Comparison of ENCODE assay signal across 33 cellular contexts in the genomic region with DNA sequence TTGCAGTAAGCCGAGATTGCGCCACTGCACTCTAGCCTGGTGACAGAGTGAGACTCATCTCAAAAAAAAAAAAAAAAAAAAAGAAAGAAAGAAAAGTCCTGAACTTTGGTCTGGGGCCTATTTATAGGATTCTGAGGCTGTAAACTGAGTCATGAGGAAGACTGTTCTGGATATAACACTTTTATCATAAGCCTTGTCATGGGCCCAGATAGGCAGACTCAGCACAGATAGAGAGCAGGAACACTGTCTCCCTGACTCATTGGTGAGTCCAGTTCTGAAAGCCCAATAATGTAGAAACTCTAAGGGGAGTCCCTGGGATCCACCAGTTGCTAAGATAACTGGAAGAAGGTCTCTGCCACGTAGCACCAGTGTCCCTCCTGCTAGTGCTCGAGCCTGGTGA. TPM values are rescaled to one million over a fixed set of nuclear protein-coding genes. Genes with fewer than 3 reads are reported as not detected.
"Had no signal": no experiment of that assay in that cellular context is flagged by ENCODE, and none has a peak within 500 bp of the region (broad histone marks: within the 10 kb centered on the region; RNA-seq: fewer than 3 reads in every experiment).

No MANE protein-coding gene starts in this region.

- H3K36me3 ChIP-seq: ascending aorta, cardiac muscle cell, SJSA1, WERI-Rb-1 had no signal

- H3K27me3 ChIP-seq: ascending aorta, cardiac muscle cell, SJSA1 had no signal

- DNase-seq: activated CD4-positive, alpha-beta memory T cell treated with anti-CD3 and anti-CD28 coated beads, Interleukin-2, amount 10 ng/mL, durations not matched to agents 7 days and 5 days; activated CD4-positive, alpha-beta T cell treated with anti-CD3 and anti-CD28 coated beads for 1 hour; activated CD4-positive, alpha-beta T cell treated with anti-CD3 and anti-CD28 coated beads for 48 hours; activated CD4-positive, CD25-positive, alpha-beta regulatory T cell; activated CD8-positive, alpha-beta memory T cell treated with anti-CD3 and anti-CD28 coated beads for 24 hours; activated CD8-positive, alpha-beta memory T cell treated with anti-CD3 and anti-CD28 coated beads, Interleukin-2, amount 10 ng/mL, durations not matched to agents 7 days and 5 days; activated CD8-positive, alpha-beta memory T cell treated with anti-CD3 and anti-CD28 coated beads, Interleukin-2, amount 50 U/mL, for 48 hours; activated effector memory CD4-positive, alpha-beta T cell treated with Interleukin-2 at 50 U/mL for 16 hours; activated naive CD4-positive, alpha-beta T cell; activated naive CD4-positive, alpha-beta T cell treated with anti-CD3 and anti-CD28 coated beads, Interleukin-2, amount 50 U/mL, for 16 hours; activated naive CD8-positive, alpha-beta T cell treated with anti-CD3 and anti-CD28 coated beads for 36 hours; activated T-cell treated with anti-CD3 and anti-CD28 coated beads, Interleukin-2, amount 50 U/mL, for 48 hours; amygdala; NCI-H1105; NCI-H1417 treated with DMSO at 0.1 percent for 48 hours; NCI-H187 treated with DMSO at 0.1 percent for 48 hours; NCI-H2081; NCI-H2171 treated with DMSO at 0.1 percent for 48 hours; NCI-H2227 treated with DMSO at 0.1 percent for 48 hours; NCI-H446; NCI-H524; NCI-H69; SHP77 treated with DMSO at 0.1 percent for 48 hours; SK-N-SH; T-cell; T-helper 2 cell; T-helper 9 cell; WERI-Rb-1 had no signal

- ATAC-seq: activated CD8-positive, alpha-beta memory T cell treated with anti-CD3 and anti-CD28 coated beads, Interleukin-2, amount 10 ng/mL, durations not matched to agents 7 days and 5 days; Panc1; T-cell had no signal

- H3K9me3 ChIP-seq: ascending aorta, SJSA1, SK-N-SH had no signal

- H3K27ac ChIP-seq: ascending aorta, cardiac muscle cell, SJSA1, WERI-Rb-1 had no signal

- H3K4me3 ChIP-seq: ascending aorta, cardiac muscle cell, K562, SJSA1 had no signal

- H3K4me1 ChIP-seq: ascending aorta had no signal

RNA-seq across cellular contexts. Expression of a gene that starts 43.7 kb away (rescaled TPM):
- total RNA-seq: ascending aorta, SJSA1 had no signal
- polyA plus RNA-seq: K562 had no signal
